ENCODE assay signal across 8 cellular contexts in genomic region chr16:77723108-77723514, GRCh38. TPM values are rescaled to one million over a fixed set of nuclear protein-coding genes. Genes with fewer than 3 reads are reported as not detected.
A peak's percentile ranks its signal among the peaks of the same experiment; 100 is the strongest.
DNase-seq lines count a peak whose midpoint lies in the region; ATAC-seq and TF ChIP-seq lines count a peak whose summit lies in the region.

No MANE protein-coding gene starts in this region.

- POLR2A ChIA-PET in AG04450 (lab: Yijun Ruan, JAX): interaction anchor here (0.6 to 1.0 kb wide), 2 partner anchors 27 to 66 kb away, joined by 4 to 7 read pairs; no protein-coding TSS in a partner anchor

- H3K4me1 Mint-ChIP-seq in endothelial cell (ENCODE audit: unreplicated experiment): no peaks in the 10 kb centered on the region

- ATAC-seq in GM18508 (IDR thresholded peaks at IDR 0.05; ENCODE audit: insufficient read depth, unreplicated experiment): peak; percentile 2
- ATAC-seq in HG03159 (IDR thresholded peaks at IDR 0.05; ENCODE audit: unreplicated experiment): peak; percentile 9

- H3K9ac ChIP-seq in SK-N-MC (ENCODE audit: insufficient read length) (peak overlapping the region; percentile 76), mucosa of rectum (ENCODE audit: low read depth in 1 of 2, low read length in 2 of 2) (peak overlapping the region; percentile 92 to 95)

- H3K27ac ChIP-seq in AG04450 (ENCODE audit: low read depth, low read length) (peak overlapping the region; percentile 88), SK-N-MC (no peak overlapping the region), mucosa of rectum (ENCODE audit: low read depth in 2 of 2, low read length in 2 of 2) (peak overlapping the region; percentile 83 to 84)

- peaks cover 5 to 7% of the 10 kb centered on the region in 2 donors for H3K4me1 ChIP-seq in mucosa of rectum (ENCODE audit: control insufficient read depth in 2 of 2, insufficient read depth in 2 of 2, low read length in 2 of 2)

- H3K9me3 ChIP-seq in AG04450 (ENCODE audit: control insufficient read depth, insufficient read depth, low read length): peaks cover 7% of the 10 kb centered on the region; the same call in 1 of the 2 replicates
- no peaks in the 10 kb centered on the region for H3K9me3 ChIP-seq in SK-N-MC (ENCODE audit: low read depth, low read length)
- H3K9me3 ChIP-seq in mucosa of rectum (ENCODE audit: control insufficient read depth in 2 of 2, low read length in 2 of 2): no peaks in the 10 kb centered on the region

- H3K4me3 ChIP-seq in AG04450 (ENCODE audit: low read depth, low read length) (peak overlapping the region; percentile 67), SK-N-MC (peak overlapping the region; percentile 82), mucosa of rectum (ENCODE audit: low read length in 2 of 2) (peak overlapping the region; percentile 79 to 86)

- no peaks in the 10 kb centered on the region for H3K27me3 ChIP-seq in AG04450 (ENCODE audit: control insufficient read depth, insufficient read depth, low read length)
- no peaks in the 10 kb centered on the region for H3K27me3 ChIP-seq in mucosa of rectum (ENCODE audit: control insufficient read depth in 2 of 2, insufficient read depth in 2 of 2, low read length in 2 of 2)

- H3K36me3 ChIP-seq in SK-N-MC (ENCODE audit: insufficient read depth, low read length) (no peaks in the 10 kb centered on the region), mucosa of rectum (ENCODE audit: control insufficient read depth in 2 of 2, insufficient read depth in 2 of 2, low read length in 2 of 2) (no peaks in the 10 kb centered on the region)

- CTCF ChIA-PET in AG04450 (lab: Charles Lee): interaction anchor here (2.6 kb wide), 1 partner anchor 248 kb away, joined by 8 read pairs; no protein-coding TSS in a partner anchor

- DNase-seq in AG04450 (ENCODE audit: low read depth, low spot score) (peak; percentile 43), SK-N-MC (ENCODE audit: low read depth, low spot score) (no peak), endothelial cell (ENCODE audit: low spot score) (peak; percentile 8), NCI-H2081 (lab: John Stamatoyannopoulos, UW) (no peak)
- DNase-seq in NK-92 treated with Interleukin-12 subunit alpha and Interleukin-12 subunit beta, amount 100 ng/mL, for 24 hours (lab: John Stamatoyannopoulos, UW): no peak

- peak overlapping the region; percentile 75 for H3K27ac Mint-ChIP-seq in endothelial cell (ENCODE audit: unreplicated experiment)

- no peaks in the 10 kb centered on the region for H3K9me3 Mint-ChIP-seq in endothelial cell (ENCODE audit: unreplicated experiment)

- H3K36me3 Mint-ChIP-seq in endothelial cell (ENCODE audit: low read depth, unreplicated experiment): no peaks in the 10 kb centered on the region

- H3K27me3 Mint-ChIP-seq in endothelial cell (ENCODE audit: unreplicated experiment): peaks cover 3% of the 10 kb centered on the region

- TF ChIP-seq CTCF in AG04450 (IDR thresholded peaks at IDR 0.05; ENCODE audit: low read depth, low read length) (no peak), endothelial cell (IDR thresholded peaks at IDR 0.05; ENCODE audit: unreplicated experiment) (no peak)

- H3K4me3 Mint-ChIP-seq in endothelial cell (ENCODE audit: unreplicated experiment): peak overlapping the region; percentile 88

RNA-seq across cellular contexts. Expression of gene NUDT7, which starts 0.8 kb away (rescaled TPM):
- 18.3 and 19.3 TPM in 2 replicates for polyA plus RNA-seq in AG04450 (2011; rRNA removed)
- polyA minus RNA-seq in AG04450 (2011; rRNA and poly(A)+ RNA removed): 8.6 and 16.1 TPM in 2 replicates
- total RNA-seq in endothelial cell (ENCODE audit: unreplicated experiment): 7.9 TPM

Comparison
In these comparisons a context has a peak if more than half of its experiments do, and no peak if none do; other contexts are left out.
1. DNase-seq: peak in AG04450 (single experiment) and endothelial cell (single experiment); none in SK-N-MC (single experiment), NK-92 treated with Interleukin-12 subunit alpha and Interleukin-12 subunit beta, amount 100 ng/mL, for 24 hours (single experiment) and NCI-H2081 (0 of 2).
2. Peak in every context shown above with its lines, with median percentiles within 50 percentile points of each other: H3K4me3 ChIP-seq.